8 cellular contexts compared by ENCODE assay signal in the genomic region with DNA sequence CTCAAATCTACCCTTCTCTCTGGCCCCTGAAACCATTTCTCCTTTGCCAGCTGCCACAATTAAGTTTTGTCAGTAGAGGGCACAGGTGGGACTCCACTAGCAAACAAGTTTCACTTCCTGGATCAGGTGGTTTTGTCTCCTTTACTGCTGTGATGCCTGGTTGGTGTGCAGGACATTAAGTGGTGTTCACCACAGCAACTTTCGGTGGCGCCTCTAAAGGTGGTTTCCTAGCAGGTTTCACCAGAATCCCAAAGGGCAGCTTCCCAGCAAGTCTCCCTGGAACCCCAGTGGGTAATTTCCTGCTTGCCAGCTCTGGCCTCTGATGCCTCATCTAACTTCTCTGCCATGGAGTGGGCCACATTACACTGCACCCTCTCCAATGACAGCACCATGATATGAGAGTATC. TPM values are rescaled to one million over a fixed set of nuclear protein-coding genes. Genes with fewer than 3 reads are reported as not detected.
DNase-seq lines count a peak whose midpoint lies in the region; ATAC-seq and TF ChIP-seq lines count a peak whose summit lies in the region.

No MANE protein-coding gene starts in this region.

- H3K27ac ChIP-seq in transverse colon = no peak overlapping the region

- H3K9me3 ChIP-seq in transverse colon = no peaks in the 10 kb centered on the region

- TF ChIP-seq CTCF in astrocyte of the spinal cord (IDR thresholded peaks at IDR 0.05; ENCODE audit: low read depth, low read length) (peak; percentile 4), transverse colon (IDR thresholded peaks at IDR 0.05) (peak in 1 of 5 experiments; percentile 19)

- H3K4me1 ChIP-seq in transverse colon = no peaks in the 10 kb centered on the region

- in situ Hi-C loops in KBM-7 (cut with MboI; ENCODE audit: low pct_unique_long_range_greater_than_20kb, low sequenced_read_pairs) (no loop called here), astrocyte of the spinal cord (cut with HindIII; ENCODE audit: low sequenced_read_pairs) (no loop called here), transverse colon (cut with MboI; ENCODE audit: low pct_ligation_motif_present in 1 of 4, low pct_unique_long_range_greater_than_20kb in 1 of 4, low sequenced_read_pairs in 3 of 4) (loop anchor here in 1 of 4 donors (25.0 kb wide), 1 partner anchor 684 kb away; no protein-coding TSS in a partner anchor)

- 33% methylated on average over 2 of the region's 2 CpGs; no CpG with 5 or more reads in 1 of the 2 donors for WGBS in transverse colon (ENCODE audit: low coverage in 1 of 2), 2 donors

- H3K36me3 ChIP-seq in transverse colon = peaks cover 2 to 93% (median 40%) of the 10 kb centered on the region in 4 donors

- H3K27me3 ChIP-seq in transverse colon = no peaks in the 10 kb centered on the region

- peak; percentile 35 to 62 for ATAC-seq in activated CD4-positive, CD25-positive, alpha-beta regulatory T cell treated with anti-CD3 and anti-CD28 coated beads, Interleukin-2, amount 50 U/mL, for 24 hours
- ATAC-seq in GM21737 (IDR thresholded peaks at IDR 0.05; ENCODE audit: unreplicated experiment) (peak; percentile 97), sciatic nerve (no peak)

- no peak for DNase-seq in activated CD4-positive, CD25-positive, alpha-beta regulatory T cell (lab: John Stamatoyannopoulos, UW)
- DNase-seq in KBM-7 = peak; percentile 39
- no peak for DNase-seq in astrocyte of the spinal cord (ENCODE audit: low read depth, low spot score)
- peak; percentile 13 for DNase-seq in transverse colon
- DNase-seq in NCI-H1930 (lab: John Stamatoyannopoulos, UW) = no peak
- no peak for DNase-seq in sciatic nerve (ENCODE audit: low spot score)

- TF ChIP-seq EP300 in transverse colon (IDR thresholded peaks at IDR 0.05; ENCODE audit: low read depth) = no peak

- H3K4me3 ChIP-seq in astrocyte of the spinal cord (ENCODE audit: low read depth, low read length) (no peak overlapping the region), transverse colon (no peak overlapping the region)

- TF ChIP-seq POLR2A in transverse colon (IDR thresholded peaks at IDR 0.05) = no peak

- intact Hi-C loops in transverse colon (cut with DNase I; ENCODE audit: low total_unique reads) (no loop called here), sciatic nerve (cut with DNase I) (no loop called here)

RNA-seq across cellular contexts. Expression of a gene that starts 16.6 kb away (rescaled TPM):
- total RNA-seq in transverse colon (10 to 100 TPM; 31.4 to 39.7 (median 37.2) TPM), sciatic nerve (46.4 TPM)

RNA-seq across cellular contexts. Expression of a gene that starts 40.7 kb away (rescaled TPM):
- total RNA-seq in transverse colon = 10 to 100 TPM in 2 of 4 donors, 1 to 10 TPM in 1, under 1 TPM in 1; 0.40 to 16.1 (median 11.4) TPM
- total RNA-seq in sciatic nerve = 6.9 TPM

Comparison
In these comparisons a context has a peak if more than half of its experiments do, and no peak if none do; other contexts are left out.
1. DNase-seq: peak in KBM-7 (single experiment) and transverse colon (single experiment); none in activated CD4-positive, CD25-positive, alpha-beta regulatory T cell (0 of 4), astrocyte of the spinal cord (single experiment), NCI-H1930 (0 of 2) and sciatic nerve (single experiment).